1 cellular context compared by ENCODE assay signal in the genomic region with DNA sequence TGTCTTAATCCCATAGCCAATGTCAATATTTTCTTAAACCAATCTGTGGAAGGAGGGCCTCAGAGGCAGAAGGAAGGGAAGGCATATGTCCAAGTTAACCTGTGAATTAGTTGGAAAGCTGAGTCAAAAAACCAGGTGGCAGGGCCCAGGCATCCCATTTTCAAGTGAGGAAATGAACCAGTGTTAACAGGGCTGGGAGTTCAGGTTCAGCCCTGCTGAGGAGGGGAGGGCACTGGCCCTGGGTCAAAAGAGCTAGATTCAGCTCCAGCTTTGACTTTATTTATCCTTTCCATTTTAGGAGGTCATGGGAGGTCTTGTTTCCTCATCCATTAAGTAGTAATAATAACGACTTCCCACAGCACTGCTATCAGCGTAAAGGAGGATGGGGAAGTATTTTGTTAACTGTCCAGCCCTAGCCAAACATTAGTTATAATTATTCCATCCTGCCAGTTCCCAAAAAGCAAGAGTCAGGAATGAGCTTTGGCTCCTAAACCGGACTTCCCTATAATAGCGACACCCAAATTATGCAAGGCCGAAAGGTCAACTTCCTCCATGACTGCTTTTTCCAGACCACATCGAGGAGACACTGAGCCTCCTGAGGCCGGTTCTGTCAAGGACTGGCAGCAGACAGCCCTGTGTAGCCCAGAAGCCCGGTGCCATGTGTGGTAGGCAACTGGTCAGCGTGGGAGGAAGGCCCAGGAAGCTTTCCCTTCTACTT.
TF ChIP-seq lines count a peak whose summit lies in the region.

No MANE protein-coding gene starts in this region.

TF ChIP-seq in HepG2, 621 proteins besides CTCF, POLR2A, EP300 and RAD21:
- TF ChIP-seq SOX6 (IDR thresholded peaks at IDR 0.05) (no peak), SOX6 (CRISPR knock-in tag; IDR thresholded peaks at IDR 0.05) (0 out of 2 replicates have a peak, but pooled peaks have one; percentile 24), MED1 (CRISPR knock-in tag; IDR thresholded peaks at IDR 0.05) (peak; percentile 12; the same call in 1 of the 2 replicates), NR2F6 (IDR thresholded peaks at IDR 0.05) (peak; percentile 33; the same call in 1 of the 2 replicates), NR2F6 (CRISPR knock-in tag; IDR thresholded peaks at IDR 0.05) (0 out of 2 replicates have a peak, but pooled peaks have one; percentile 21), RFX3 (CRISPR knock-in tag; IDR thresholded peaks at IDR 0.05) (no peak), KDM5B (CRISPR knock-in tag; IDR thresholded peaks at IDR 0.05; ENCODE audit: borderline replicate concordance) (0 out of 2 replicates have a peak, but pooled peaks have one; percentile 32)
- TF ChIP-seq, protein P1, sequence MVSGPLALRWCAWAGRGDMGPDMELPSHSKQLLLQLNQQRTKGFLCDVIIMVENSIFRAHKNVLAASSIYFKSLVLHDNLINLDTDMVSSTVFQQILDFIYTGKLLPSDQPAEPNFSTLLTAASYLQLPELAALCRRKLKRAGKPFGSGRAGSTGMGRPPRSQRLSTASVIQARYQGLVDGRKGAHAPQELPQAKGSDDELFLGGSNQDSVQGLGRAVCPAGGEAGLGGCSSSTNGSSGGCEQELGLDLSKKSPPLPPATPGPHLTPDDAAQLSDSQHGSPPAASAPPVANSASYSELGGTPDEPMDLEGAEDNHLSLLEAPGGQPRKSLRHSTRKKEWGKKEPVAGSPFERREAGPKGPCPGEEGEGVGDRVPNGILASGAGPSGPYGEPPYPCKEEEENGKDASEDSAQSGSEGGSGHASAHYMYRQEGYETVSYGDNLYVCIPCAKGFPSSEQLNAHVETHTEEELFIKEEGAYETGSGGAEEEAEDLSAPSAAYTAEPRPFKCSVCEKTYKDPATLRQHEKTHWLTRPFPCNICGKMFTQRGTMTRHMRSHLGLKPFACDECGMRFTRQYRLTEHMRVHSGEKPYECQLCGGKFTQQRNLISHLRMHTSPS (CRISPR knock-in tag; IDR thresholded peaks at IDR 0.05; ENCODE audit: low read depth), result no peak
- TF ChIP-seq, protein P2, sequence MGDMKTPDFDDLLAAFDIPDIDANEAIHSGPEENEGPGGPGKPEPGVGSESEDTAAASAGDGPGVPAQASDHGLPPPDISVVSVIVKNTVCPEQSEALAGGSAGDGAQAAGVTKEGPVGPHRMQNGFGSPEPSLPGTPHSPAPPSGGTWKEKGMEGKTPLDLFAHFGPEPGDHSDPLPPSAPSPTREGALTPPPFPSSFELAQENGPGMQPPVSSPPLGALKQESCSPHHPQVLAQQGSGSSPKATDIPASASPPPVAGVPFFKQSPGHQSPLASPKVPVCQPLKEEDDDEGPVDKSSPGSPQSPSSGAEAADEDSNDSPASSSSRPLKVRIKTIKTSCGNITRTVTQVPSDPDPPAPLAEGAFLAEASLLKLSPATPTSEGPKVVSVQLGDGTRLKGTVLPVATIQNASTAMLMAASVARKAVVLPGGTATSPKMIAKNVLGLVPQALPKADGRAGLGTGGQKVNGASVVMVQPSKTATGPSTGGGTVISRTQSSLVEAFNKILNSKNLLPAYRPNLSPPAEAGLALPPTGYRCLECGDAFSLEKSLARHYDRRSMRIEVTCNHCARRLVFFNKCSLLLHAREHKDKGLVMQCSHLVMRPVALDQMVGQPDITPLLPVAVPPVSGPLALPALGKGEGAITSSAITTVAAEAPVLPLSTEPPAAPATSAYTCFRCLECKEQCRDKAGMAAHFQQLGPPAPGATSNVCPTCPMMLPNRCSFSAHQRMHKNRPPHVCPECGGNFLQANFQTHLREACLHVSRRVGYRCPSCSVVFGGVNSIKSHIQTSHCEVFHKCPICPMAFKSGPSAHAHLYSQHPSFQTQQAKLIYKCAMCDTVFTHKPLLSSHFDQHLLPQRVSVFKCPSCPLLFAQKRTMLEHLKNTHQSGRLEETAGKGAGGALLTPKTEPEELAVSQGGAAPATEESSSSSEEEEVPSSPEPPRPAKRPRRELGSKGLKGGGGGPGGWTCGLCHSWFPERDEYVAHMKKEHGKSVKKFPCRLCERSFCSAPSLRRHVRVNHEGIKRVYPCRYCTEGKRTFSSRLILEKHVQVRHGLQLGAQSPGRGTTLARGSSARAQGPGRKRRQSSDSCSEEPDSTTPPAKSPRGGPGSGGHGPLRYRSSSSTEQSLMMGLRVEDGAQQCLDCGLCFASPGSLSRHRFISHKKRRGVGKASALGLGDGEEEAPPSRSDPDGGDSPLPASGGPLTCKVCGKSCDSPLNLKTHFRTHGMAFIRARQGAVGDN (CRISPR knock-in tag; IDR thresholded peaks at IDR 0.05), result peak; percentile 58
